ENCODE assay signal across 6 cellular contexts in genomic region chr12:5669624-5670023, GRCh38.
DNase-seq lines count a peak whose midpoint lies in the region; ATAC-seq, FAIRE-seq and TF ChIP-seq lines count a peak whose summit lies in the region.
"Not testable (repeated sequence)": the region's sequence is repeated elsewhere in the genome, so short reads cannot be mapped to it uniquely, and the experiment has no call there.

No MANE protein-coding gene starts in this region.

- H3K4me1 Mint-ChIP-seq in activated CD4-positive, alpha-beta T cell treated with anti-CD3 and anti-CD28 coated beads for 36 hours; activated T-helper 17 cell treated with anti-CD3 and anti-CD28 coated beads, Interleukin-2, amount 50 U/mL, for 72 hours: not testable (repeated sequence)

- not testable (repeated sequence) for H3K27ac Mint-ChIP-seq in activated CD4-positive, alpha-beta T cell treated with anti-CD3 and anti-CD28 coated beads for 36 hours; activated T-helper 17 cell treated with anti-CD3 and anti-CD28 coated beads, Interleukin-2, amount 50 U/mL, for 72 hours

- not testable (repeated sequence) for H3K9me3 Mint-ChIP-seq in activated CD4-positive, alpha-beta T cell treated with anti-CD3 and anti-CD28 coated beads for 36 hours (ENCODE audit: low read depth); activated T-helper 17 cell treated with anti-CD3 and anti-CD28 coated beads, Interleukin-2, amount 50 U/mL, for 72 hours

- CTCF ChIA-PET in activated CD4-positive, alpha-beta T cell treated with anti-CD3 and anti-CD28 coated beads for 36 hours (lab: Charles Lee) = not testable (repeated sequence)

- H3K36me3 Mint-ChIP-seq in activated CD4-positive, alpha-beta T cell treated with anti-CD3 and anti-CD28 coated beads for 36 hours (ENCODE audit: low read depth); activated T-helper 17 cell treated with anti-CD3 and anti-CD28 coated beads, Interleukin-2, amount 50 U/mL, for 72 hours (ENCODE audit: low read depth): not testable (repeated sequence)

- POLR2A ChIA-PET in activated CD4-positive, alpha-beta T cell treated with anti-CD3 and anti-CD28 coated beads for 36 hours (lab: Charles Lee) = not testable (repeated sequence)

- TF ChIP-seq CTCF in LNCaP clone FGC (IDR thresholded peaks at IDR 0.05; ENCODE audit: control insufficient read depth, extremely low read depth, insufficient read depth); bronchial epithelial cell (IDR thresholded peaks at IDR 0.05; ENCODE audit: insufficient read depth, low read length, severe bottlenecking); prostate gland (IDR thresholded peaks at IDR 0.05): not testable (repeated sequence)

- peak; percentile 42 for FAIRE-seq in GM12892 (lab: Jason Lieb, UNC)
- FAIRE-seq in bronchial epithelial cell (lab: Jason Lieb, UNC) = peak; percentile 94

- H3K27me3 ChIP-seq in bronchial epithelial cell (ENCODE audit: control insufficient read depth, insufficient read depth, low read length); prostate gland (replicated peaks; ENCODE audit: insufficient read depth): not testable (repeated sequence)

- not testable (repeated sequence) for H3K27ac ChIP-seq in prostate gland

- WGBS in prostate gland = 85% methylated on average over 1 of the region's 1 CpG

- not testable (repeated sequence) for H3K4me3 Mint-ChIP-seq in activated CD4-positive, alpha-beta T cell treated with anti-CD3 and anti-CD28 coated beads for 36 hours; activated T-helper 17 cell treated with anti-CD3 and anti-CD28 coated beads, Interleukin-2, amount 50 U/mL, for 72 hours

- intact Hi-C loops in activated CD4-positive, alpha-beta T cell treated with anti-CD3 and anti-CD28 coated beads for 36 hours (cut with DNase I, micrococcal nuclease); prostate gland (cut with DNase I): not testable (repeated sequence)

- not testable (repeated sequence) for DNase-seq in GM12892 (ENCODE audit: insufficient read length); activated CD4-positive, alpha-beta T cell treated with anti-CD3 and anti-CD28 coated beads for 36 hours; bronchial epithelial cell (ENCODE audit: low read depth)
- DNase-seq in LNCaP clone FGC (ENCODE audit: low read depth) (peak; percentile 26), prostate gland (ENCODE audit: low spot score) (peak; percentile 11)

- H3K4me3 ChIP-seq in LNCaP clone FGC (ENCODE audit: low read depth, low read length); bronchial epithelial cell (ENCODE audit: low read depth, low read length); prostate gland: not testable (repeated sequence)

- H3K27me3 Mint-ChIP-seq in activated CD4-positive, alpha-beta T cell treated with anti-CD3 and anti-CD28 coated beads for 36 hours; activated T-helper 17 cell treated with anti-CD3 and anti-CD28 coated beads, Interleukin-2, amount 50 U/mL, for 72 hours: not testable (repeated sequence)

- not testable (repeated sequence) for H3K36me3 ChIP-seq in bronchial epithelial cell (ENCODE audit: control insufficient read depth, insufficient read depth, low read length); prostate gland

- TF ChIP-seq POLR2A in GM12892 (IDR thresholded peaks at IDR 0.05; ENCODE audit: low read depth, low read length); prostate gland (IDR thresholded peaks at IDR 0.05): not testable (repeated sequence)

- H3K4me1 ChIP-seq in prostate gland (replicated peaks) = not testable (repeated sequence)

- H3K9me3 ChIP-seq in prostate gland = not testable (repeated sequence)

- peak; percentile 82 for ATAC-seq in activated CD4-positive, alpha-beta T cell treated with anti-CD3 and anti-CD28 coated beads for 36 hours
- peak; percentile 38 for ATAC-seq in activated T-helper 17 cell treated with anti-CD3 and anti-CD28 coated beads, Interleukin-2, amount 50 U/mL, for 72 hours (replicated peaks)
